Comparison of ENCODE assay signal across 8 cellular contexts in the genomic region with DNA sequence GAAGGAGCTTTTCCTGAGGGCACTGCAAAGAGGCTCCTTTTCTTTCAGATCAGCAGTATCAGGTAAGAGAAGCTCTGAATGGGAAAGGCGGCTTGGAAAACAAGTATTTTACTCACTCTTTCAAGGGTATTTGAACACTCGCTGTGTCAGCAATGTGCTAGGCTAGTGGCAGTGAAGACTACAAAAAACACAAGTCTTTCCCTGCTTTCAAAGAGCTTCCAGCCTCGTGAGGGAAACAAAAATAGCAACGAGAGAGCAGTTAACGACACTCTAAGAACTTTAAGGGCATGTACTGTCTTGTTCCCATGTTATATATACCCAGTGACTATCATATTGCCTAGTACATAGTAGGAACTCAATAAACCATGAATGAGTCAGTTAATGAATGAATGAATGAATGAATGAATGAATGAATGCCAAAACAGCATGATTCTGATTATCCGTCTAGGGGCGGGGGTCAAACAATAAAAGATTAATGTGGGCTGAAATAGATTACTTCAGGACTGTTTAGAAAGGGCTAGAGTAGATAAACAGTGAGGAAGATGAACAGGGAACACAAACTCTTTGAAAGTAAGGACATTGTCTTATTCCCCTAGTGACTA. TPM values are rescaled to one million over a fixed set of nuclear protein-coding genes. Genes with fewer than 3 reads are reported as not detected.
DNase-seq lines count a peak whose midpoint lies in the region; ATAC-seq and TF ChIP-seq lines count a peak whose summit lies in the region.

No MANE protein-coding gene starts in this region.

- H3K27me3 Mint-ChIP-seq in brain, result peaks cover 22% of the 10 kb centered on the region

- peak overlapping the region; percentile 85 to 94 (median 89) for H3K4me3 Mint-ChIP-seq in brain

- H3K27ac ChIP-seq in mesodermal cell (ENCODE audit: low read depth, low read length, severe bottlenecking), result peak overlapping the region; percentile 63

- DNase-seq in AG09309 (ENCODE audit: low read depth) (no peak), NCI-H510A treated with DMSO at 0.1 percent for 48 hours (lab: John Stamatoyannopoulos, UW) (no peak), LoVo (ENCODE audit: low spot score) (no peak), NOMO-1 treated with DMSO at 0.1 percent for 48 hours (lab: John Stamatoyannopoulos, UW; ENCODE audit: unreplicated experiment) (no peak)
- DNase-seq in stimulated activated CD4-positive, alpha-beta T cell treated with anti-CD3 and anti-CD28 coated beads, Interleukin-4, amount 100 ng/mL, for 1 hour, result no peak

- WGBS in mesodermal cell (ENCODE audit: insufficient coverage in 2 of 2), 2 experiments, result 59 to 83% methylated on average over 2 to 5 of the region's 7 CpGs

- peak; percentile 6 for ATAC-seq in HG02938 (IDR thresholded peaks at IDR 0.05; ENCODE audit: unreplicated experiment)

- H3K27ac Mint-ChIP-seq in brain, result peak overlapping the region in 3 of 5 experiments; percentile 55 to 81 (median 74)

- H3K36me3 ChIP-seq in mesodermal cell (ENCODE audit: control insufficient read depth, insufficient read depth, low read length), result no peaks in the 10 kb centered on the region

- no peaks in the 10 kb centered on the region for H3K36me3 Mint-ChIP-seq in brain

- no peaks in the 10 kb centered on the region for H3K4me1 ChIP-seq in mesodermal cell (ENCODE audit: control insufficient read depth, insufficient read depth, low read length, poor library complexity, severe bottlenecking)

- no peaks in the 10 kb centered on the region for H3K9me3 Mint-ChIP-seq in brain

- no peaks in the 10 kb centered on the region for H3K9me3 ChIP-seq in mesodermal cell (ENCODE audit: control insufficient read depth, low read length)

- TF ChIP-seq CTCF in AG09309 (IDR thresholded peaks at IDR 0.05; ENCODE audit: control insufficient read depth, insufficient read depth, low read depth, low read length, missing control alignments) (no peak), brain (conservative IDR thresholded peaks at IDR 0.05) (no peak)

- H3K4me1 Mint-ChIP-seq in brain, result peaks cover 22% of the 10 kb centered on the region

- H3K4me3 ChIP-seq in AG09309 (ENCODE audit: control insufficient read depth, low read depth, low read length), result peak overlapping the region; percentile 57
- peak overlapping the region; percentile 38 for H3K4me3 ChIP-seq in mesodermal cell (ENCODE audit: extremely low read depth, insufficient read depth, low read length, poor library complexity, severe bottlenecking)

RNA-seq across cellular contexts. Expression of gene MCOLN3, which starts 14.2 kb away (rescaled TPM):
- 3.2 TPM for polyA plus RNA-seq in brain (ENCODE audit: insufficient read depth, low read depth, low replicate concordance)
- polyA plus RNA-seq in mesodermal cell (2013, experiment 1 of 2), result 3.6 TPM
- 7.8 TPM for polyA plus RNA-seq in mesodermal cell (2013, experiment 2 of 2)
